In the genomic region with DNA sequence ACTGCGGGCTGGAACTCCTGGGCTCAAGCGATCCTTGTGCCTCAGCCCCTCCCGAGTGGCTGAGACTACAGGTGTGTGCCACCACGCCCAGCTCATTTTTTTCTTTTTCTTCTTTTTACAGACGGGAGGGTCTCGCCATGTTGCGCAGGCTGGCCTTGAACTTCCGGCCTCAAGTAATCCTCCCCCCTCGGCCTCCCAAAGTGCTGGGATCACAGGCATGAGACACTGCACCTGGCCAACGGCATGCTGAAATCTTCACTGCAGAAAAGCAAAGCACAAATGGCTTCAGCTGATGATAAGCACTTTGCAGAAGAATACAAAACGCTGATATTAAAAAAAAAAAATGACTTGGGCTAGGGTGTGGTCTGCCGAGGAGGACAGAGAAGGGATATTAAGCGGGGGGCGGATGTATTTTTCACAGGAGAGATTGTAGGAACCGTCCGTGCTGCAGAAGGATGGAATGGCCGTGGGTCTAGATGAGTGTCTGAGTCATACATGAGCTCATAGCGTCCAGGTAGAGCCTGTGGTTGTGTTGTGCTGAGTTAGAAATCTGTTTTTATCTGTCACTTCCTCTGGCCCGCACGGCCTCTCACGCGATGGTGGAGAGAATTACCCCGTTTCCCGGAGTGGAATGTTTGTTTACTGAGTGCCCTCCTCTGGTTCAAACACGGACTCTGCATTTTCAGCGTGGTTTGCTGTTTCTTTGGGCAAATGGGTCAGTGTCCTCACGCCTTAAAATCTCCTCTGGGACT, we compare ENCODE assay signal across 8 cellular contexts.
DNase-seq lines count a peak whose midpoint lies in the region; ATAC-seq and FAIRE-seq lines count a peak whose summit lies in the region.

No MANE protein-coding gene starts in this region.

- peak; percentile 92 for ATAC-seq in GM18519 (IDR thresholded peaks at IDR 0.05; ENCODE audit: low FRiP score, unreplicated experiment)
- peak; percentile 66 for ATAC-seq in HG02840 (IDR thresholded peaks at IDR 0.05; ENCODE audit: low FRiP score, unreplicated experiment)
- no peak for ATAC-seq in GM19452 (IDR thresholded peaks at IDR 0.05; ENCODE audit: unreplicated experiment)

- FAIRE-seq in RCC 7860 (lab: Jason Lieb, UNC) = peak; percentile 49

- DNase-seq in RCC 7860 (ENCODE audit: low spot score) = peak; percentile 84
- peak; percentile 34 for DNase-seq in activated gamma-delta T cell treated with anti-CD3 and anti-CD28 coated beads, Interleukin-2, amount 50 U/mL, for 16 hours (ENCODE audit: low read depth)
- peak; percentile 69 for DNase-seq in stimulated activated CD4-positive, alpha-beta T cell treated with anti-CD3 and anti-CD28 coated beads, Interleukin-1b, Interleukin-23, amount 100 ng/mL, for 48 hours
- no peak for DNase-seq in substantia nigra (lab: John Stamatoyannopoulos, UW)
- no peak for DNase-seq in NCI-H82 (lab: John Stamatoyannopoulos, UW)

- no peak overlapping the region for H3K27ac ChIP-seq in substantia nigra (ENCODE audit: low read depth, low read length, poor library complexity, severe bottlenecking)

Comparison
In these comparisons a context has a peak if more than half of its experiments do, and no peak if none do; other contexts are left out.
1. DNase-seq: peak in RCC 7860 (single experiment), activated gamma-delta T cell treated with anti-CD3 and anti-CD28 coated beads, Interleukin-2, amount 50 U/mL, for 16 hours (single experiment) and stimulated activated CD4-positive, alpha-beta T cell treated with anti-CD3 and anti-CD28 coated beads, Interleukin-1b, Interleukin-23, amount 100 ng/mL, for 48 hours (single experiment); none in substantia nigra (0 of 49) and NCI-H82 (single experiment).